1 cellular context compared by ENCODE assay signal in genomic region chr15:48330855-48331795, GRCh38.
TF ChIP-seq lines count a peak whose summit lies in the region.

Gene DUT, plus strand, starts transcription at chr15:48331429. Its CDS starts 87 bp downstream, at chr15:48331516.

TF ChIP-seq in K562, 482 proteins besides CTCF, POLR2A, EP300 and RAD21 (continued from another document and continues in another):
- no peak for TF ChIP-seq CLOCK (CRISPR knock-in tag; IDR thresholded peaks at IDR 0.05; ENCODE audit: borderline replicate concordance)
- TF ChIP-seq SRSF1 (IDR thresholded peaks at IDR 0.05; ENCODE audit: low read depth, low read length): no peak
- TF ChIP-seq HLTF (IDR thresholded peaks at IDR 0.05): no peak
- TF ChIP-seq HINFP (tag; conservative IDR thresholded peaks at IDR 0.05; ENCODE audit: low read depth): no peak
- no peak for TF ChIP-seq SIX5 (IDR thresholded peaks at IDR 0.05; ENCODE audit: borderline replicate concordance in 1 of 2, insufficient read depth in 1 of 2, low read depth in 1 of 2, low read length in 2 of 2)
- no peak for TF ChIP-seq NR2F6 (CRISPR knock-in tag; IDR thresholded peaks at IDR 0.05)
- TF ChIP-seq ZNF212 (CRISPR knock-in tag; IDR thresholded peaks at IDR 0.05): no peak
- TF ChIP-seq, protein P1, sequence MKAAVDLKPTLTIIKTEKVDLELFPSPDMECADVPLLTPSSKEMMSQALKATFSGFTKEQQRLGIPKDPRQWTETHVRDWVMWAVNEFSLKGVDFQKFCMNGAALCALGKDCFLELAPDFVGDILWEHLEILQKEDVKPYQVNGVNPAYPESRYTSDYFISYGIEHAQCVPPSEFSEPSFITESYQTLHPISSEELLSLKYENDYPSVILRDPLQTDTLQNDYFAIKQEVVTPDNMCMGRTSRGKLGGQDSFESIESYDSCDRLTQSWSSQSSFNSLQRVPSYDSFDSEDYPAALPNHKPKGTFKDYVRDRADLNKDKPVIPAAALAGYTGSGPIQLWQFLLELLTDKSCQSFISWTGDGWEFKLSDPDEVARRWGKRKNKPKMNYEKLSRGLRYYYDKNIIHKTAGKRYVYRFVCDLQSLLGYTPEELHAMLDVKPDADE (conservative IDR thresholded peaks at IDR 0.05; ENCODE audit: control insufficient read depth, low read depth, low read length): no peak
- TF ChIP-seq E2F8 (IDR thresholded peaks at IDR 0.05; ENCODE audit: low read depth, partially characterized antibody): no peak
- peak; percentile 50 for TF ChIP-seq RBM22 (IDR thresholded peaks at IDR 0.05; ENCODE audit: low read depth, low read length, poor library complexity, severe bottlenecking)
- TF ChIP-seq, protein P2, sequence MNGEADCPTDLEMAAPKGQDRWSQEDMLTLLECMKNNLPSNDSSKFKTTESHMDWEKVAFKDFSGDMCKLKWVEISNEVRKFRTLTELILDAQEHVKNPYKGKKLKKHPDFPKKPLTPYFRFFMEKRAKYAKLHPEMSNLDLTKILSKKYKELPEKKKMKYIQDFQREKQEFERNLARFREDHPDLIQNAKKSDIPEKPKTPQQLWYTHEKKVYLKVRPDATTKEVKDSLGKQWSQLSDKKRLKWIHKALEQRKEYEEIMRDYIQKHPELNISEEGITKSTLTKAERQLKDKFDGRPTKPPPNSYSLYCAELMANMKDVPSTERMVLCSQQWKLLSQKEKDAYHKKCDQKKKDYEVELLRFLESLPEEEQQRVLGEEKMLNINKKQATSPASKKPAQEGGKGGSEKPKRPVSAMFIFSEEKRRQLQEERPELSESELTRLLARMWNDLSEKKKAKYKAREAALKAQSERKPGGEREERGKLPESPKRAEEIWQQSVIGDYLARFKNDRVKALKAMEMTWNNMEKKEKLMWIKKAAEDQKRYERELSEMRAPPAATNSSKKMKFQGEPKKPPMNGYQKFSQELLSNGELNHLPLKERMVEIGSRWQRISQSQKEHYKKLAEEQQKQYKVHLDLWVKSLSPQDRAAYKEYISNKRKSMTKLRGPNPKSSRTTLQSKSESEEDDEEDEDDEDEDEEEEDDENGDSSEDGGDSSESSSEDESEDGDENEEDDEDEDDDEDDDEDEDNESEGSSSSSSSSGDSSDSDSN (IDR thresholded peaks at IDR 0.05; ENCODE audit: borderline replicate concordance in 1 of 2, low read depth in 2 of 2, low read length in 2 of 2): peak; percentile 68 to 79; a peak in 3 of 4 replicates
- no peak for TF ChIP-seq ZNF274 (IDR thresholded peaks at IDR 0.05; ENCODE audit: borderline replicate concordance, low read depth, low read length)
- TF ChIP-seq SRSF3 (IDR thresholded peaks at IDR 0.05; ENCODE audit: insufficient read depth, low read length): no peak
- TF ChIP-seq TAF1 (IDR thresholded peaks at IDR 0.05; ENCODE audit: control insufficient read depth, extremely low read depth, insufficient read depth, low read length, severe bottlenecking): peak; percentile 34
- TF ChIP-seq E2F5 (CRISPR knock-in tag; IDR thresholded peaks at IDR 0.05): peak; percentile 51; the same call in 1 of the 2 replicates
- 0 out of 2 replicates have a peak, but pooled peaks have one; percentile 34 for TF ChIP-seq XRCC5 (IDR thresholded peaks at IDR 0.05; ENCODE audit: low read depth, low read length)
- peak; percentile 97 for TF ChIP-seq NR2C2 (CRISPR knock-in tag; IDR thresholded peaks at IDR 0.05)
- peak; percentile 99 for TF ChIP-seq NR2C2 (tag; IDR thresholded peaks at IDR 0.05)
- TF ChIP-seq, protein P3, sequence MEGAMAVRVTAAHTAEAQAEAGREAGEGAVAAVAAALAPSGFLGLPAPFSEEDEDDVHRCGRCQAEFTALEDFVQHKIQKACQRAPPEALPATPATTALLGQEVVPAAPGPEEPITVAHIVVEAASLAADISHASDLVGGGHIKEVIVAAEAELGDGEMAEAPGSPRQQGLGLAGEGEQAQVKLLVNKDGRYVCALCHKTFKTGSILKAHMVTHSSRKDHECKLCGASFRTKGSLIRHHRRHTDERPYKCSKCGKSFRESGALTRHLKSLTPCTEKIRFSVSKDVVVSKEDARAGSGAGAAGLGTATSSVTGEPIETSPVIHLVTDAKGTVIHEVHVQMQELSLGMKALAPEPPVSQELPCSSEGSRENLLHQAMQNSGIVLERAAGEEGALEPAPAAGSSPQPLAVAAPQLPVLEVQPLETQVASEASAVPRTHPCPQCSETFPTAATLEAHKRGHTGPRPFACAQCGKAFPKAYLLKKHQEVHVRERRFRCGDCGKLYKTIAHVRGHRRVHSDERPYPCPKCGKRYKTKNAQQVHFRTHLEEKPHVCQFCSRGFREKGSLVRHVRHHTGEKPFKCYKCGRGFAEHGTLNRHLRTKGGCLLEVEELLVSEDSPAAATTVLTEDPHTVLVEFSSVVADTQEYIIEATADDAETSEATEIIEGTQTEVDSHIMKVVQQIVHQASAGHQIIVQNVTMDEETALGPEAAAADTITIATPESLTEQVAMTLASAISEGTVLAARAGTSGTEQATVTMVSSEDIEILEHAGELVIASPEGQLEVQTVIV (CRISPR knock-in tag; IDR thresholded peaks at IDR 0.05; ENCODE audit: borderline replicate concordance): no peak
- no peak for TF ChIP-seq GATAD2A (IDR thresholded peaks at IDR 0.05)
- TF ChIP-seq SMAD1 (IDR thresholded peaks at IDR 0.05; ENCODE audit: low read depth, low read length, partially characterized antibody): no peak
- TF ChIP-seq, protein P4, sequence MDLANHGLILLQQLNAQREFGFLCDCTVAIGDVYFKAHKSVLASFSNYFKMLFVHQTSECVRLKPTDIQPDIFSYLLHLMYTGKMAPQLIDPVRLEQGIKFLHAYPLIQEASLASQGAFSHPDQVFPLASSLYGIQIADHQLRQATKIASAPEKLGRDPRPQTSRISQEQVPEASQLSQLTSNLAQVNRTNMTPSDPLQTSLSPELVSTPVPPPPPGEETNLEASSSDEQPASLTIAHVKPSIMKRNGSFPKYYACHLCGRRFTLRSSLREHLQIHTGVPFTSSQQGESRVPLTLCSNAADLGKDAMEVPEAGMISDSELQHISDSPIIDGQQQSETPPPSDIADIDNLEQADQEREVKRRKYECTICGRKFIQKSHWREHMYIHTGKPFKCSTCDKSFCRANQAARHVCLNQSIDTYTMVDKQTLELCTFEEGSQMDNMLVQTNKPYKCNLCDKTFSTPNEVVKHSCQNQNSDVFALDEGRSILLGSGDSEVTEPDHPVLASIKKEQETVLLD (IDR thresholded peaks at IDR 0.05): no peak
- no peak for TF ChIP-seq ARID3A (IDR thresholded peaks at IDR 0.05; ENCODE audit: borderline replicate concordance, low read depth, low read length)
- TF ChIP-seq TARDBP (IDR thresholded peaks at IDR 0.05): no peak
- no peak for TF ChIP-seq GTF2F1 (IDR thresholded peaks at IDR 0.05; ENCODE audit: low read depth, low read length)
- no peak for TF ChIP-seq ZNF436 (CRISPR knock-in tag; IDR thresholded peaks at IDR 0.05)
- TF ChIP-seq ZSCAN29 (IDR thresholded peaks at IDR 0.05): no peak
- peak; percentile 63; the same call in 1 of the 2 replicates for TF ChIP-seq TFAP4 (CRISPR knock-in tag; IDR thresholded peaks at IDR 0.05; ENCODE audit: borderline replicate concordance)
- TF ChIP-seq ADNP (tag; IDR thresholded peaks at IDR 0.05): no peak
- no peak for TF ChIP-seq BCL6 (CRISPR knock-in tag; IDR thresholded peaks at IDR 0.05)
- TF ChIP-seq FOXK2 (conservative IDR thresholded peaks at IDR 0.05 in 1 of 2, IDR thresholded peaks at IDR 0.05 in 1 of 2; ENCODE audit: low read depth in 2 of 2): peak in 1 of 2 experiments; percentile 37; a peak in 1 of 4 replicates
- TF ChIP-seq E2F1 (CRISPR knock-in tag; IDR thresholded peaks at IDR 0.05): no peak; the same call in 1 of the 2 replicates
- no peak for TF ChIP-seq HNRNPK (IDR thresholded peaks at IDR 0.05; ENCODE audit: low read depth, low read length, poor library complexity, severe bottlenecking)
- TF ChIP-seq ZNF197 (CRISPR knock-in tag; IDR thresholded peaks at IDR 0.05; ENCODE audit: low read depth): no peak
- peak; percentile 80 for TF ChIP-seq CHD1 (IDR thresholded peaks at IDR 0.05; ENCODE audit: low read length)
- TF ChIP-seq GABPA (tag; conservative IDR thresholded peaks at IDR 0.05; ENCODE audit: low read depth): peak; percentile 96
- TF ChIP-seq ZC3H4 (CRISPR knock-in tag; IDR thresholded peaks at IDR 0.05; ENCODE audit: borderline replicate concordance): no peak
